Comparison of ENCODE assay signal across 8 cellular contexts in genomic region chr10:92914478-92915066, GRCh38.
A peak's percentile ranks its signal among the peaks of the same experiment; 100 is the strongest.
DNase-seq lines count a peak whose midpoint lies in the region; ATAC-seq and TF ChIP-seq lines count a peak whose summit lies in the region.

No MANE protein-coding gene starts in this region.

- DNase-seq in BE2C (peak; percentile 69), HT-29 (ENCODE audit: low spot score) (peak; percentile 80), RPMI7951 (ENCODE audit: low read depth) (peak; percentile 45), adipocyte (ENCODE audit: low read depth) (peak; percentile 80), hepatic stellate cell (ENCODE audit: low spot score) (peak; percentile 13), UCSD-AML1 (lab: John Stamatoyannopoulos, UW; ENCODE audit: unreplicated experiment) (no peak)
- DNase-seq in stimulated activated CD4-positive, alpha-beta T cell treated with anti-CD3 and anti-CD28 coated beads, Interleukin-15, amount 100 ng/mL, for 24 hours: peak; percentile 65

- H3K4me1 ChIP-seq in BE2C (no peaks in the 10 kb centered on the region; the same call in 1 of the 2 replicates), adipocyte (ENCODE audit: control insufficient read depth, insufficient read depth, low read length) (no peaks in the 10 kb centered on the region)

- H3K27me3 ChIP-seq in BE2C (no peaks in the 10 kb centered on the region), adipocyte (replicated peaks; ENCODE audit: control insufficient read depth, insufficient read depth, low read length) (no peaks in the 10 kb centered on the region)

- H3K9ac ChIP-seq in adipocyte (ENCODE audit: low read length): no peak overlapping the region

- H3K4me3 ChIP-seq in BE2C (ENCODE audit: low read depth, low read length): no peak overlapping the region
- no peak overlapping the region for H3K4me3 ChIP-seq in adipocyte (ENCODE audit: low read length)

- H3K36me3 ChIP-seq in BE2C (no peaks in the 10 kb centered on the region), adipocyte (ENCODE audit: control insufficient read depth, insufficient read depth, low read length, severe bottlenecking) (no peaks in the 10 kb centered on the region)

- peak; percentile 80 for TF ChIP-seq CTCF in BE2C (IDR thresholded peaks at IDR 0.05; ENCODE audit: low read depth, low read length)

- ATAC-seq in GM18511 (IDR thresholded peaks at IDR 0.05; ENCODE audit: unreplicated experiment): peak; percentile 52

- H3K9me3 ChIP-seq in BE2C (no peaks in the 10 kb centered on the region), adipocyte (ENCODE audit: control insufficient read depth, low read length) (no peaks in the 10 kb centered on the region)
